In the genomic region with DNA sequence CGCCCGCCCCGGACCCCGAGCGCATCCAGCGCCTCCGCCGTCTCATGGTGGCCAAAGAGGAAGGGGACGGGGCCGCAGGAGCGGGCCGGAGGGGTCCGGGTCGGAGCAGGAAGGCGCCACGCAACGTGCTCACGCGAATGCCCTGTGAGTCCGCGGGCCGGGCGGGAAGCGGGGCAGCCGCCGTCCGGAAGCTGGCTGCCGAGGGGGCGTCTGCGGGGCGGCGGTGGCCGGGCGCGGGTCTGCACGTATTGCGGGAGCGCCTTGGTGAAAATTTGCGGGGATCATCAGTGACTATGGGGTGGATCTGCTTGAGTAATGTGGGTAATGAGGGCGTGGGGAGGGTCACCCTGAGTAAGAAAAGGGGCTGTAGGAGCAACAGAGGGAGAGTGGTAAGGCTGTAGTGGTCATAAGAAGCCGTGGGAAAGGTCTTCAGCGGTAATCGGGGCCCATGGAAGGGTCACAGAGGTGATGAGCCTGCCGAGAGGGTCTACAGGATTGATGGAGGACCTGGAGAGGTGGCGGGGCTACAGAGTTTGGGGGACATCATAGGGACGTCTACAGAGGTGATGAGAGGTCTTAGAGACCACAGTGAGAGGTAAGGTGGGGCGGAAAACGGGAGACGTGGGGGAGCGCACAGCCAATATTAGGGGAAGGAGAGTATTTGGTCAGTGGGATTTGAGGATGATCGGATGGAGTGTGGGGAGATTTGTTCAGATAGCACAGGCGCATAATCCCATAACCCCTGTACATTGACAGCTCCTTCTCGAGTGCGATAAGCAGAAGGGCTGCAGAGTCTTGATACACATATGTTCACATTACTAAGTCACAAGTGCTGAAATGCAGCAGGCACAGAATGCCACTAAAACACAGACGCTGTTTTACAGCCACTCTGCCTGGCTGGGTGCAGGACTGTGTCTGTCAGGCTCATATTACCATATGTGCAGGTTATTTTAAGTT, we compare ENCODE assay signal across 8 cellular contexts. TPM values are rescaled to one million over a fixed set of nuclear protein-coding genes. Genes with fewer than 3 reads are reported as not detected.
DNase-seq lines count a peak whose midpoint lies in the region; ATAC-seq and TF ChIP-seq lines count a peak whose summit lies in the region.

No MANE protein-coding gene starts in this region.

- H3K36me3 ChIP-seq in ectodermal cell (ENCODE audit: control insufficient read depth, insufficient read depth, low read length) (peaks cover under 1% of the 10 kb centered on the region), mesodermal cell (ENCODE audit: control insufficient read depth, insufficient read depth, low read length) (peaks cover 7% of the 10 kb centered on the region), tibial artery (peaks cover 0 to 3% (median 0%) of the 10 kb centered on the region in 3 donors)

- DNase-seq in ACHN (peak; percentile 6), T-helper 17 cell (peak in 2 of 3 donors; percentile 11 to 19), tibial artery (no peak), NCI-H2029 treated with DMSO at 0.1 percent for 48 hours (lab: John Stamatoyannopoulos, UW) (no peak)

- H3K4me1 ChIP-seq in ectodermal cell (ENCODE audit: control insufficient read depth, insufficient read depth, low read length) (peaks cover 7% of the 10 kb centered on the region), mesodermal cell (ENCODE audit: control insufficient read depth, insufficient read depth, low read length, poor library complexity, severe bottlenecking) (peaks cover 9% of the 10 kb centered on the region), tibial artery (peaks cover 0 to 21% (median 10%) of the 10 kb centered on the region in 4 donors)

- in situ Hi-C loops in ACHN (cut with HindIII; ENCODE audit: low pct_ligation_motif_present, low pct_unique_long_range_greater_than_20kb, low sequenced_read_pairs): no loop called here

- ATAC-seq in GM18511 (IDR thresholded peaks at IDR 0.05; ENCODE audit: unreplicated experiment) (peak; percentile 43), HG03097 (IDR thresholded peaks at IDR 0.05; ENCODE audit: low FRiP score, unreplicated experiment) (peak; percentile 29), T-helper 17 cell (no peak)

- peaks cover 2% of the 10 kb centered on the region for H3K36me3 Mint-ChIP-seq in T-helper 17 cell (ENCODE audit: low read depth)

- WGBS in ectodermal cell, 2 experiments: 14% methylated on average over 55 of the region's 55 CpGs
- WGBS in mesodermal cell (ENCODE audit: insufficient coverage in 2 of 2), 2 experiments: 11 to 14% methylated on average over 33 to 52 of the region's 55 CpGs

- no peaks in the 10 kb centered on the region for H3K9me3 ChIP-seq in T-helper 17 cell (ENCODE audit: control insufficient read depth, low read length, poor library complexity, severe bottlenecking)
- no peaks in the 10 kb centered on the region for H3K9me3 ChIP-seq in ectodermal cell (ENCODE audit: control insufficient read depth, low read length)
- no peaks in the 10 kb centered on the region for H3K9me3 ChIP-seq in mesodermal cell (ENCODE audit: control insufficient read depth, low read length)
- H3K9me3 ChIP-seq in tibial artery: no peaks in the 10 kb centered on the region

- peak overlapping the region; percentile 70 for H3K4me3 ChIP-seq in ectodermal cell (ENCODE audit: insufficient read depth, low read depth, low read length)
- peak overlapping the region; percentile 70 for H3K4me3 ChIP-seq in mesodermal cell (ENCODE audit: extremely low read depth, insufficient read depth, low read length, poor library complexity, severe bottlenecking)
- peak overlapping the region; percentile 73 to 83 for H3K4me3 ChIP-seq in tibial artery

- H3K27ac ChIP-seq in ectodermal cell (ENCODE audit: insufficient read depth, low read depth, low read length, poor library complexity, severe bottlenecking) (no peak overlapping the region), mesodermal cell (ENCODE audit: low read depth, low read length, severe bottlenecking) (no peak overlapping the region), tibial artery (peak overlapping the region; percentile 50 to 67)

- H3K27me3 Mint-ChIP-seq in T-helper 17 cell: no peaks in the 10 kb centered on the region

- H3K27me3 ChIP-seq in ectodermal cell (ENCODE audit: control insufficient read depth, insufficient read depth, low read length, poor library complexity, severe bottlenecking) (peaks cover 12% of the 10 kb centered on the region), tibial artery (no peaks in the 10 kb centered on the region)

- TF ChIP-seq CTCF in tibial artery (IDR thresholded peaks at IDR 0.05): no peak

- intact Hi-C loops in tibial artery (cut with DNase I; ENCODE audit: low total_unique reads): no loop called here

- peak overlapping the region; percentile 93 for H3K27ac Mint-ChIP-seq in T-helper 17 cell

- peak overlapping the region; percentile 98 for H3K4me3 Mint-ChIP-seq in T-helper 17 cell

- H3K4me1 Mint-ChIP-seq in T-helper 17 cell: peaks cover 35% of the 10 kb centered on the region

RNA-seq across cellular contexts. Expression of a gene that starts 0.8 kb away (rescaled TPM):
- 1 to 10 TPM; 1.0 to 1.4 TPM for total RNA-seq in T-helper 17 cell
- polyA plus RNA-seq in ectodermal cell (2013, experiment 1 of 4): 7.9 TPM
- 6.9 TPM for polyA plus RNA-seq in ectodermal cell (2013, experiment 2 of 4)
- 6.6 TPM for polyA plus RNA-seq in ectodermal cell (2013, experiment 3 of 4)
- 6.8 TPM for polyA plus RNA-seq in ectodermal cell (2013, experiment 4 of 4)
- polyA plus RNA-seq in mesodermal cell (2013, experiment 1 of 2): 7.5 TPM
- polyA plus RNA-seq in mesodermal cell (2013, experiment 2 of 2): 7.6 TPM

RNA-seq across cellular contexts. Expression of a gene that starts 13.1 kb away (rescaled TPM):
- total RNA-seq in T-helper 17 cell: 1 to 10 TPM; 5.2 to 5.5 TPM
- polyA plus RNA-seq in ectodermal cell (2013, experiment 1 of 4): 17.6 TPM
- 16.7 TPM for polyA plus RNA-seq in ectodermal cell (2013, experiment 2 of 4)
- polyA plus RNA-seq in ectodermal cell (2013, experiment 3 of 4): 15.7 TPM
- 16.3 TPM for polyA plus RNA-seq in ectodermal cell (2013, experiment 4 of 4)
- polyA plus RNA-seq in mesodermal cell (2013, experiment 1 of 2): 10.8 TPM
- 9.8 TPM for polyA plus RNA-seq in mesodermal cell (2013, experiment 2 of 2)

Comparison
In these comparisons a context has a peak if more than half of its experiments do, and no peak if none do; other contexts are left out.
1. DNase-seq: peak in ACHN (single experiment) and T-helper 17 cell (2 of 3); none in tibial artery (0 of 2) and NCI-H2029 treated with DMSO at 0.1 percent for 48 hours (single experiment).
2. H3K27ac ChIP-seq: peak in tibial artery (2 of 2); none in ectodermal cell (single experiment) and mesodermal cell (single experiment).
3. Peak in every context shown above with its lines, with median percentiles within 50 percentile points of each other: H3K4me3 ChIP-seq.